Comparison of ENCODE assay signal across 15 cellular contexts in genomic region chr3:179731544-179731943, GRCh38.
"Had no signal": no experiment of that assay in that cellular context is flagged by ENCODE, and none has a peak within 500 bp of the region (broad histone marks: within the 10 kb centered on the region; RNA-seq: fewer than 3 reads in every experiment).

No MANE protein-coding gene starts in this region.

- H3K79me2 ChIP-seq: parathyroid adenoma had no signal

- DNase-seq: activated CD4-positive, alpha-beta memory T cell treated with anti-CD3 and anti-CD28 coated beads for 36 hours; activated CD4-positive, alpha-beta T cell treated with anti-CD3 and anti-CD28 coated beads for 48 hours; activated naive CD4-positive, alpha-beta T cell treated with Interleukin-2 at 50 U/mL for 16 hours; activated naive CD8-positive, alpha-beta T cell treated with anti-CD3 and anti-CD28 coated beads for 36 hours; activated T-cell treated with anti-CD3 and anti-CD28 coated beads, Interleukin-2, amount 50 U/mL, for 48 hours; colonic mucosa; dorsolateral prefrontal cortex; mesenchymal stem cell; nephron progenitor cell; stimulated activated CD4-positive, alpha-beta T cell treated with anti-CD3 and anti-CD28 coated beads, Interleukin-4, amount 100 ng/mL, for 24 hours; stimulated activated naive CD4-positive, alpha-beta T cell treated with Interleukin-2 at 50 U/mL for 16 hours had no signal

- H3K27ac Mint-ChIP-seq: activated CD4-positive, alpha-beta memory T cell treated with anti-CD3 and anti-CD28 coated beads for 36 hours; activated naive CD8-positive, alpha-beta T cell treated with anti-CD3 and anti-CD28 coated beads for 36 hours; nephron progenitor cell; T-helper 1 cell treated with Interleukin-12 subunit alpha and Interleukin-12 subunit beta and Interleukin-4 antibody, amounts not matched to agents 30 μg/mL and 1 μg/mL, for 36 hours had no signal

- H3K9me3 ChIP-seq: colonic mucosa, thoracic aorta had no signal

- H3K27me3 Mint-ChIP-seq: activated CD4-positive, alpha-beta memory T cell treated with anti-CD3 and anti-CD28 coated beads for 36 hours; activated naive CD8-positive, alpha-beta T cell treated with anti-CD3 and anti-CD28 coated beads for 36 hours had no signal

- H3K4me1 Mint-ChIP-seq: nephron progenitor cell had no signal

- H3K9me3 Mint-ChIP-seq: activated CD4-positive, alpha-beta memory T cell treated with anti-CD3 and anti-CD28 coated beads for 36 hours; activated naive CD8-positive, alpha-beta T cell treated with anti-CD3 and anti-CD28 coated beads for 36 hours; T-helper 1 cell treated with Interleukin-12 subunit alpha and Interleukin-12 subunit beta and Interleukin-4 antibody, amounts not matched to agents 30 μg/mL and 1 μg/mL, for 36 hours had no signal

- H3K27me3 ChIP-seq: colonic mucosa, dorsolateral prefrontal cortex had no signal

- ATAC-seq: left lobe of liver had no signal

- H3K4me3 ChIP-seq: colonic mucosa, dorsolateral prefrontal cortex, thoracic aorta had no signal

- H3K4me1 ChIP-seq: colonic mucosa, parathyroid adenoma had no signal

- H3K27ac ChIP-seq: colonic mucosa, dorsolateral prefrontal cortex, parathyroid adenoma, thoracic aorta had no signal

- H2AFZ ChIP-seq: parathyroid adenoma had no signal

- H3K9ac ChIP-seq: parathyroid adenoma had no signal

- H3K4me3 Mint-ChIP-seq: activated CD4-positive, alpha-beta memory T cell treated with anti-CD3 and anti-CD28 coated beads for 36 hours; activated naive CD8-positive, alpha-beta T cell treated with anti-CD3 and anti-CD28 coated beads for 36 hours; nephron progenitor cell; T-helper 1 cell treated with Interleukin-12 subunit alpha and Interleukin-12 subunit beta and Interleukin-4 antibody, amounts not matched to agents 30 μg/mL and 1 μg/mL, for 36 hours had no signal

- H3K36me3 ChIP-seq: colonic mucosa had no signal
